Comparison of ENCODE assay signal across 8 cellular contexts in genomic region chr17:81509048-81509686, GRCh38. TPM values are rescaled to one million over a fixed set of nuclear protein-coding genes. Genes with fewer than 3 reads are reported as not detected.
DNase-seq lines count a peak whose midpoint lies in the region; ATAC-seq and TF ChIP-seq lines count a peak whose summit lies in the region.

No MANE protein-coding gene starts in this region.

- H3K27me3 ChIP-seq in adipocyte (replicated peaks; ENCODE audit: control insufficient read depth, insufficient read depth, low read length), result no peaks in the 10 kb centered on the region
- no peaks in the 10 kb centered on the region for H3K27me3 ChIP-seq in thyroid gland

- TF ChIP-seq CTCF in thyroid gland (IDR thresholded peaks at IDR 0.05), result no peak

- intact Hi-C loops in thyroid gland (cut with DNase I), result no loop called here

- H3K9ac ChIP-seq in adipocyte (ENCODE audit: low read length), result peak overlapping the region; percentile 97

- H3K27ac ChIP-seq in KOPT-K1 (ENCODE audit: low read depth, low read length, poor library complexity, severe bottlenecking) (peak overlapping the region; percentile 72), thyroid gland (peak overlapping the region; percentile 56 to 100 (median 99))

- H3K4me3 ChIP-seq in adipocyte (ENCODE audit: low read length) (peak overlapping the region; percentile 87), thyroid gland (replicated peaks in 1 of 3) (peak overlapping the region in 2 of 3 donors; percentile 96 to 97)

- DNase-seq in DMS 273 treated with DMSO at 0.1 percent for 48 hours (lab: John Stamatoyannopoulos, UW) (peak; percentile 51), adipocyte (ENCODE audit: low read depth) (peak; percentile 25), left kidney (ENCODE audit: low read depth, low spot score) (peak; percentile 46), thyroid gland (peak in 1 of 2 donors; percentile 35)

- no peak for ATAC-seq in HG02973 (IDR thresholded peaks at IDR 0.05; ENCODE audit: unreplicated experiment)
- no peak for ATAC-seq in HG03095 (IDR thresholded peaks at IDR 0.05; ENCODE audit: unreplicated experiment)
- ATAC-seq in HG03520 (IDR thresholded peaks at IDR 0.05; ENCODE audit: unreplicated experiment), result no peak

- H3K36me3 ChIP-seq in KOPT-K1 (ENCODE audit: insufficient read depth, low read length), result peaks cover 42% of the 10 kb centered on the region
- peaks cover 33% of the 10 kb centered on the region for H3K36me3 ChIP-seq in adipocyte (ENCODE audit: control insufficient read depth, insufficient read depth, low read length, severe bottlenecking)
- H3K36me3 ChIP-seq in thyroid gland, result peaks cover 28 to 31% of the 10 kb centered on the region in 2 donors

- H3K4me1 ChIP-seq in adipocyte (ENCODE audit: control insufficient read depth, insufficient read depth, low read length), result peaks cover 33% of the 10 kb centered on the region
- peaks cover 22 to 32% of the 10 kb centered on the region in 2 donors for H3K4me1 ChIP-seq in thyroid gland

- H3K9me3 ChIP-seq in KOPT-K1 (ENCODE audit: insufficient read depth, low read length, poor library complexity, severe bottlenecking) (peaks cover 7% of the 10 kb centered on the region), adipocyte (ENCODE audit: control insufficient read depth, low read length) (no peaks in the 10 kb centered on the region), thyroid gland (no peaks in the 10 kb centered on the region)

- TF ChIP-seq POLR2A in thyroid gland (IDR thresholded peaks at IDR 0.05), result no peak

- 40 to 44% methylated on average over 8 of the region's 8 CpGs for WGBS in thyroid gland, 2 donors

RNA-seq across cellular contexts. Expression of gene ACTG1, which starts 3.4 kb away (rescaled TPM):
- 1,000 to 10,000 TPM; 1,168 to 4,304 (median 2,945) TPM for total RNA-seq in thyroid gland

RNA-seq across cellular contexts. Expression of gene FSCN2, which starts 19.0 kb away (rescaled TPM):
- 10 to 100 TPM in 3 of 4 donors, 1 to 10 TPM in 1; 9.7 to 20.7 (median 17.0) TPM for total RNA-seq in thyroid gland

RNA-seq across cellular contexts. Expression of gene FAAP100, which starts 43.0 kb away (rescaled TPM):
- total RNA-seq in thyroid gland, result 10 to 100 TPM; 24.1 to 35.2 (median 31.0) TPM
